ENCODE assay signal across 22 cellular contexts in the genomic region with DNA sequence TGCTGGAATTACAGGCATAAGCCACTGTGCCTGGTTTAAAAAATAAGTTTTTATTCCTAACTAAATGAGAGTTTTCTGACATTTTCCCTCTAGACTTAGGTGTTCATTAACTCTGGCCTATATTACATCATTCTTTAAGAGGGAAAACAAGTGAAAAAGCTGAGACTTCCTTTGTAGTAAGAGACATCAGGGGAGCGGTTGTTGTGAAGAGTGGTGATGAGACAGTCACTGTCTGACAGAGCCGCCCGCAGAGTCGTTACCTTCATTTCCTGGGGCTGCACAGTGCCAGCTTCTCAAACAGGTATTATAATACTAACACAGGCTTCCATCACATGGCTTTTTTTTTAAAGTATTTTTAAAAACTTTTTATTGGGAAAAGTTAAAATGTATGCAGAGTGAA. TPM values are rescaled to one million over a fixed set of nuclear protein-coding genes. Genes with fewer than 3 reads are reported as not detected.
A peak's percentile ranks its signal among the peaks of the same experiment; 100 is the strongest.
DNase-seq lines count a peak whose midpoint lies in the region; ATAC-seq and TF ChIP-seq lines count a peak whose summit lies in the region.
"Had no signal": no experiment of that assay in that cellular context is flagged by ENCODE, and none has a peak within 500 bp of the region (broad histone marks: within the 10 kb centered on the region; RNA-seq: fewer than 3 reads in every experiment).

No MANE protein-coding gene starts in this region.

- H3K27me3 Mint-ChIP-seq in T-helper 1 cell treated with Interleukin-12 subunit alpha and Interleukin-12 subunit beta and Interleukin-4 antibody, amounts not matched to agents 30 μg/mL and 1 μg/mL, for 36 hours (ENCODE audit: low read depth): no peaks in the 10 kb centered on the region
- peaks cover 2% of the 10 kb centered on the region for H3K27me3 Mint-ChIP-seq in activated naive CD8-positive, alpha-beta T cell treated with anti-CD3 and anti-CD28 coated beads for 36 hours
- peaks cover 4% of the 10 kb centered on the region for H3K27me3 Mint-ChIP-seq in nephron (ENCODE audit: low read depth)

- H3K27ac Mint-ChIP-seq in T-helper 1 cell treated with Interleukin-12 subunit alpha and Interleukin-12 subunit beta and Interleukin-4 antibody, amounts not matched to agents 30 μg/mL and 1 μg/mL, for 36 hours: peak overlapping the region; percentile 20
- H3K27ac Mint-ChIP-seq in activated naive CD8-positive, alpha-beta T cell treated with anti-CD3 and anti-CD28 coated beads for 36 hours: peak overlapping the region; percentile 82
- peak overlapping the region in 2 of 3 experiments; percentile 73 to 89 for H3K27ac Mint-ChIP-seq in nephron
- H3K27ac Mint-ChIP-seq: HFFc6 had no signal

- no peak for ATAC-seq in HG03108 (IDR thresholded peaks at IDR 0.05; ENCODE audit: unreplicated experiment)
- ATAC-seq: foreskin keratinocyte, right cardiac atrium, SK-N-SH treated with all-trans-retinoic acid at 6 μM for 48 hours had no signal

- H3K9me3 Mint-ChIP-seq in T-helper 1 cell treated with Interleukin-12 subunit alpha and Interleukin-12 subunit beta and Interleukin-4 antibody, amounts not matched to agents 30 μg/mL and 1 μg/mL, for 36 hours: no peaks in the 10 kb centered on the region
- no peaks in the 10 kb centered on the region for H3K9me3 Mint-ChIP-seq in activated naive CD8-positive, alpha-beta T cell treated with anti-CD3 and anti-CD28 coated beads for 36 hours
- no peaks in the 10 kb centered on the region for H3K9me3 Mint-ChIP-seq in nephron
- H3K9me3 Mint-ChIP-seq: HFFc6 had no signal

- peak; percentile 42 for DNase-seq in activated T-cell treated with anti-CD3 and anti-CD28 coated beads, Interleukin-2, amount 50 U/mL, for 1 hour
- no peak for DNase-seq in activated T-cell treated with anti-CD3 and anti-CD28 coated beads, Interleukin-2, amount 50 U/mL, for 48 hours
- no peak for DNase-seq in activated naive CD8-positive, alpha-beta T cell treated with anti-CD3 and anti-CD28 coated beads for 36 hours
- no peak for DNase-seq in NCI-H1105 (lab: John Stamatoyannopoulos, UW)
- no peak for DNase-seq in cerebellar nuclear complex (lab: John Stamatoyannopoulos, UW)
- DNase-seq: erythroblast, foreskin keratinocyte, GF-D8, HFFc6, NCI-H1105 treated with DMSO at 0.1 percent for 48 hours, NCI-H2107, NCI-H524, right cardiac atrium, RPMI8226 had no signal

- no peak for TF ChIP-seq CTCF in nephron (IDR thresholded peaks at IDR 0.05; ENCODE audit: unreplicated experiment in 3 of 3)

- H3K36me3 Mint-ChIP-seq in T-helper 1 cell treated with Interleukin-12 subunit alpha and Interleukin-12 subunit beta and Interleukin-4 antibody, amounts not matched to agents 30 μg/mL and 1 μg/mL, for 36 hours (ENCODE audit: low read depth): peaks cover 6% of the 10 kb centered on the region
- H3K36me3 Mint-ChIP-seq in activated naive CD8-positive, alpha-beta T cell treated with anti-CD3 and anti-CD28 coated beads for 36 hours: peaks cover 4% of the 10 kb centered on the region
- peaks cover 10% of the 10 kb centered on the region for H3K36me3 Mint-ChIP-seq in nephron (ENCODE audit: low read depth)

- H3K4me1 Mint-ChIP-seq in T-helper 1 cell treated with Interleukin-12 subunit alpha and Interleukin-12 subunit beta and Interleukin-4 antibody, amounts not matched to agents 30 μg/mL and 1 μg/mL, for 36 hours (ENCODE audit: low read depth): peaks cover 10% of the 10 kb centered on the region
- H3K4me1 Mint-ChIP-seq in activated naive CD8-positive, alpha-beta T cell treated with anti-CD3 and anti-CD28 coated beads for 36 hours: peaks cover 15% of the 10 kb centered on the region
- peaks cover 6% of the 10 kb centered on the region for H3K4me1 Mint-ChIP-seq in nephron

- no peak overlapping the region for H3K4me3 Mint-ChIP-seq in T-helper 1 cell treated with Interleukin-12 subunit alpha and Interleukin-12 subunit beta and Interleukin-4 antibody, amounts not matched to agents 30 μg/mL and 1 μg/mL, for 36 hours
- H3K4me3 Mint-ChIP-seq in activated naive CD8-positive, alpha-beta T cell treated with anti-CD3 and anti-CD28 coated beads for 36 hours: no peak overlapping the region
- no peak overlapping the region for H3K4me3 Mint-ChIP-seq in nephron
- H3K4me3 Mint-ChIP-seq: CD14-positive monocyte, HFFc6 had no signal

RNA-seq across cellular contexts. Expression of a gene that starts 19.7 kb away (rescaled TPM):
- total RNA-seq in activated naive CD8-positive, alpha-beta T cell treated with anti-CD3 and anti-CD28 coated beads for 36 hours: under 1 TPM; 0.16 to 0.54 TPM
- total RNA-seq: HFFc6 had no signal

RNA-seq across cellular contexts. Expression of a gene that starts 33.7 kb away (rescaled TPM):
- not detected for total RNA-seq in activated naive CD8-positive, alpha-beta T cell treated with anti-CD3 and anti-CD28 coated beads for 36 hours
- total RNA-seq: foreskin keratinocyte, HFFc6, LHCN-M2, lung, osteoblast had no signal

Comparison
In these comparisons a context has a peak if more than half of its experiments do, and no peak if none do; other contexts are left out.
1. H3K27ac Mint-ChIP-seq: peak in every context shown above with its lines; median percentile 82 in activated naive CD8-positive, alpha-beta T cell treated with anti-CD3 and anti-CD28 coated beads for 36 hours; 81 in nephron; 20 in T-helper 1 cell treated with Interleukin-12 subunit alpha and Interleukin-12 subunit beta and Interleukin-4 antibody, amounts not matched to agents 30 μg/mL and 1 μg/mL, for 36 hours.